In genomic region chr19:2867025-2867991, GRCh38 we compare ENCODE assay signal across 1 cellular context.
TF ChIP-seq lines count a peak whose summit lies in the region.

Gene ZNF556, plus strand, starts transcription at chr19:2867335. Its CDS starts 87 bp downstream, at chr19:2867422.

TF ChIP-seq in HepG2, 621 proteins besides CTCF, POLR2A, EP300 and RAD21 (continued from another document and continues in another):
- 0 out of 2 replicates have a peak, but pooled peaks have one; percentile 34 for TF ChIP-seq MYPOP (CRISPR knock-in tag; IDR thresholded peaks at IDR 0.05)
- no peak for TF ChIP-seq ELF3 (CRISPR knock-in tag; IDR thresholded peaks at IDR 0.05)
- no peak for TF ChIP-seq MTF2 (CRISPR knock-in tag; IDR thresholded peaks at IDR 0.05; ENCODE audit: borderline replicate concordance)
- peak; percentile 72; the same call in 1 of the 2 replicates for TF ChIP-seq ZSCAN31 (CRISPR knock-in tag; IDR thresholded peaks at IDR 0.05; ENCODE audit: low read depth)
- no peak for TF ChIP-seq SOX13 (IDR thresholded peaks at IDR 0.05)
- 0 out of 4 replicates have a peak, but pooled peaks of 1 of the 2 experiments have one; percentile 24 for TF ChIP-seq SOX13 (CRISPR knock-in tag; conservative IDR thresholded peaks at IDR 0.05 in 1 of 2, IDR thresholded peaks at IDR 0.05 in 1 of 2)
- TF ChIP-seq ZNF337 (CRISPR knock-in tag; IDR thresholded peaks at IDR 0.05; ENCODE audit: borderline replicate concordance, low read depth): no peak
- no peak; the same call in 1 of the 2 replicates for TF ChIP-seq PPARG (CRISPR knock-in tag; conservative IDR thresholded peaks at IDR 0.05)
- TF ChIP-seq ZNF615 (CRISPR knock-in tag; IDR thresholded peaks at IDR 0.05; ENCODE audit: borderline replicate concordance): no peak
- TF ChIP-seq ZBTB7B (CRISPR knock-in tag; IDR thresholded peaks at IDR 0.05): peak; percentile 59; the same call in 1 of the 2 replicates
- TF ChIP-seq FOSL2 (CRISPR knock-in tag; IDR thresholded peaks at IDR 0.05): peak; percentile 40
- no peak for TF ChIP-seq HMG20A (CRISPR knock-in tag; IDR thresholded peaks at IDR 0.05; ENCODE audit: borderline replicate concordance)
- no peak for TF ChIP-seq ZNF431 (CRISPR knock-in tag; IDR thresholded peaks at IDR 0.05; ENCODE audit: borderline replicate concordance, low read depth)
- peak; percentile 66; the same call in 1 of the 2 replicates for TF ChIP-seq ZNF720 (CRISPR knock-in tag; IDR thresholded peaks at IDR 0.05)
- no peak for TF ChIP-seq JUNB (CRISPR knock-in tag; IDR thresholded peaks at IDR 0.05; ENCODE audit: borderline replicate concordance)
- no peak for TF ChIP-seq ZHX2 (IDR thresholded peaks at IDR 0.05; ENCODE audit: low read depth)
- TF ChIP-seq ZHX2 (CRISPR knock-in tag; IDR thresholded peaks at IDR 0.05; ENCODE audit: borderline replicate concordance): no peak
- no peak for TF ChIP-seq ZNF503 (CRISPR knock-in tag; IDR thresholded peaks at IDR 0.05)
- peak; percentile 62; the same call in 1 of the 2 replicates for TF ChIP-seq ERF (CRISPR knock-in tag; IDR thresholded peaks at IDR 0.05)
- no peak for TF ChIP-seq HINFP (CRISPR knock-in tag; IDR thresholded peaks at IDR 0.05; ENCODE audit: low read depth)
- no peak for TF ChIP-seq ZFP82 (CRISPR knock-in tag; IDR thresholded peaks at IDR 0.05; ENCODE audit: borderline replicate concordance)
- peak; percentile 88 for TF ChIP-seq DR1 (CRISPR knock-in tag; IDR thresholded peaks at IDR 0.05)
- no peak for TF ChIP-seq ZNF383 (CRISPR knock-in tag; IDR thresholded peaks at IDR 0.05; ENCODE audit: borderline replicate concordance)
- TF ChIP-seq ZNF740 (CRISPR knock-in tag; IDR thresholded peaks at IDR 0.05): no peak
- TF ChIP-seq CBX5 (CRISPR knock-in tag; IDR thresholded peaks at IDR 0.05; ENCODE audit: borderline replicate concordance): 0 out of 2 replicates have a peak, but pooled peaks have one; percentile 28
- TF ChIP-seq ZNF180 (CRISPR knock-in tag; IDR thresholded peaks at IDR 0.05; ENCODE audit: borderline replicate concordance, low read depth): no peak
- TF ChIP-seq MBNL3 (CRISPR knock-in tag; conservative IDR thresholded peaks at IDR 0.05): no peak
- TF ChIP-seq ZNF737 (CRISPR knock-in tag; IDR thresholded peaks at IDR 0.05; ENCODE audit: borderline replicate concordance): no peak
- TF ChIP-seq SALL2 (CRISPR knock-in tag; IDR thresholded peaks at IDR 0.05): no peak
- TF ChIP-seq ZKSCAN1 (IDR thresholded peaks at IDR 0.05; ENCODE audit: low read length): no peak
- no peak for TF ChIP-seq ATF6 (CRISPR knock-in tag; conservative IDR thresholded peaks at IDR 0.05)
- no peak for TF ChIP-seq ARNT2 (CRISPR knock-in tag; IDR thresholded peaks at IDR 0.05; ENCODE audit: low read depth)
- TF ChIP-seq MLLT10 (CRISPR knock-in tag; IDR thresholded peaks at IDR 0.05): no peak
- TF ChIP-seq ZNF598 (CRISPR knock-in tag; IDR thresholded peaks at IDR 0.05; ENCODE audit: borderline replicate concordance): 0 out of 2 replicates have a peak, but pooled peaks have one; percentile 37
- TF ChIP-seq KMT2A (CRISPR knock-in tag; IDR thresholded peaks at IDR 0.05): peak; percentile 62; the same call in 1 of the 2 replicates
- no peak for TF ChIP-seq PRDM15 (CRISPR knock-in tag; IDR thresholded peaks at IDR 0.05)
- no peak for TF ChIP-seq NR3C1 (CRISPR knock-in tag; IDR thresholded peaks at IDR 0.05)
